19 cellular contexts compared by ENCODE assay signal in genomic region chr16:75443301-75443700, GRCh38. TPM values are rescaled to one million over a fixed set of nuclear protein-coding genes. Genes with fewer than 3 reads are reported as not detected.
"Had no signal": no experiment of that assay in that cellular context is flagged by ENCODE, and none has a peak within 500 bp of the region (broad histone marks: within the 10 kb centered on the region; RNA-seq: fewer than 3 reads in every experiment).

No MANE protein-coding gene starts in this region.

- H3K4me1 Mint-ChIP-seq: activated CD8-positive, alpha-beta memory T cell treated with anti-CD3 and anti-CD28 coated beads, Interleukin-2, amount 10 ng/mL, durations not matched to agents 7 days and 5 days; naive thymus-derived CD4-positive, alpha-beta T cell had no signal

- H3K27me3 Mint-ChIP-seq: activated CD8-positive, alpha-beta memory T cell treated with anti-CD3 and anti-CD28 coated beads, Interleukin-2, amount 10 ng/mL, durations not matched to agents 7 days and 5 days; activated naive CD8-positive, alpha-beta T cell; naive thymus-derived CD4-positive, alpha-beta T cell; progenitor cell of endocrine pancreas had no signal

- ATAC-seq: activated CD8-positive, alpha-beta memory T cell treated with anti-CD3 and anti-CD28 coated beads, Interleukin-2, amount 10 ng/mL, durations not matched to agents 7 days and 5 days; activated T-cell treated with anti-CD3 and anti-CD28 coated beads, Interleukin-2, amount 50 U/mL, for 4 hours; left cardiac atrium; lower lobe of right lung; naive thymus-derived CD4-positive, alpha-beta T cell; right lobe of liver had no signal

- H3K27ac Mint-ChIP-seq: activated CD8-positive, alpha-beta memory T cell treated with anti-CD3 and anti-CD28 coated beads, Interleukin-2, amount 10 ng/mL, durations not matched to agents 7 days and 5 days; activated naive CD8-positive, alpha-beta T cell; naive thymus-derived CD4-positive, alpha-beta T cell had no signal

- H3K9me3 Mint-ChIP-seq: activated T-cell treated with anti-CD3 and anti-CD28 coated beads, Interleukin-2, amount 50 U/mL, for 4 hours; naive thymus-derived CD4-positive, alpha-beta T cell had no signal

- DNase-seq: activated CD4-positive, alpha-beta T cell treated with anti-CD3 and anti-CD28 coated beads, Interleukin-2, amount 50 U/mL, for 48 hours; activated CD4-positive, CD25-positive, alpha-beta regulatory T cell treated with anti-CD3 and anti-CD28 coated beads, Interleukin-2, amount 50 U/mL, for 72 hours; activated CD8-positive, alpha-beta memory T cell treated with anti-CD3 and anti-CD28 coated beads, Interleukin-2, amount 10 ng/mL, durations not matched to agents 7 days and 5 days; activated effector memory CD4-positive, alpha-beta T cell treated with anti-CD3 and anti-CD28 coated beads, Interleukin-2, amount 50 U/mL, for 16 hours; activated T-cell treated with anti-CD3 and anti-CD28 coated beads, Interleukin-2, amount 50 U/mL, for 4 hours; anterior cingulate cortex; esophagus squamous epithelium; left cardiac atrium; lower lobe of right lung; naive thymus-derived CD4-positive, alpha-beta T cell; right lobe of liver; stimulated activated CD4-positive, alpha-beta T cell treated with anti-CD3 and anti-CD28 coated beads, Interleukin-12 subunit alpha, Interleukin-12 subunit beta, amount 100 ng/mL, for 4 hours; stimulated activated naive CD4-positive, alpha-beta T cell; upper lobe of left lung had no signal

- H3K36me3 Mint-ChIP-seq: activated naive CD8-positive, alpha-beta T cell had no signal

- H3K4me3 Mint-ChIP-seq: activated CD8-positive, alpha-beta memory T cell treated with anti-CD3 and anti-CD28 coated beads, Interleukin-2, amount 10 ng/mL, durations not matched to agents 7 days and 5 days; activated naive CD8-positive, alpha-beta T cell; activated T-cell treated with anti-CD3 and anti-CD28 coated beads, Interleukin-2, amount 50 U/mL, for 4 hours; naive thymus-derived CD4-positive, alpha-beta T cell had no signal

- H3K4me3 ChIP-seq: breast epithelium, esophagus squamous epithelium, lower lobe of right lung, right lobe of liver, suprapubic skin, upper lobe of left lung had no signal

RNA-seq across cellular contexts. Expression of gene CHST6, which starts 51.9 kb away (rescaled TPM):
- total RNA-seq: activated T-cell treated with anti-CD3 and anti-CD28 coated beads, Interleukin-2, amount 50 U/mL, for 4 hours; T-helper 2 cell treated with Interferon-gamma antibody and Interleukin-4, amounts not matched to agents 100 ng/mL and 5 ng/mL, for 36 hours had no signal
